Comparison of ENCODE assay signal across 8 cellular contexts in the genomic region with DNA sequence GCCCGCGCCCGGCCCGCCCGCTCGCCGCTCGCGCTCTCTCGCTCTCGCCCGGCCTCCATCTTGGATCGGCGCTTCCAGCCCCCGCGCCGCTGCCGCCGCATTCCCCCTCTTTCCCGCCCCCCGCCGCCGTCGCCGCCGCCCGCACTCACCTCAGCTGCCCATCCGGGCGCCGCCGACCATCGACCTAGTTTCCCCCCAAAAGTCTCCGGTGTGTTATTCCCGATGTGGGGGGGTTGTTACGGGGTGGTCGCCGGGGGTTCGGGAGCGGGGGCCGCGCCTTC. TPM values are rescaled to one million over a fixed set of nuclear protein-coding genes. Genes with fewer than 3 reads are reported as not detected.
A peak's percentile ranks its signal among the peaks of the same experiment; 100 is the strongest.
DNase-seq lines count a peak whose midpoint lies in the region; ATAC-seq and TF ChIP-seq lines count a peak whose summit lies in the region.

No MANE protein-coding gene starts in this region.

- no peaks in the 10 kb centered on the region for H3K36me3 ChIP-seq in left ventricle myocardium inferior
- no peaks in the 10 kb centered on the region for H3K36me3 ChIP-seq in skeletal muscle satellite cell (ENCODE audit: insufficient read depth, low read length)

- H3K36me3 Mint-ChIP-seq in activated CD4-positive, alpha-beta memory T cell treated with anti-CD3 and anti-CD28 coated beads for 36 hours = peaks cover 6% of the 10 kb centered on the region

- H3K9me3 Mint-ChIP-seq in activated CD4-positive, alpha-beta memory T cell treated with anti-CD3 and anti-CD28 coated beads for 36 hours = no peaks in the 10 kb centered on the region

- H3K4me3 ChIP-seq in left ventricle myocardium inferior (peak overlapping the region; percentile 83), skeletal muscle satellite cell (ENCODE audit: low read length) (peak overlapping the region; percentile 74)

- H3K4me1 ChIP-seq in left ventricle myocardium inferior (peaks cover 48% of the 10 kb centered on the region), skeletal muscle satellite cell (ENCODE audit: control insufficient read depth, insufficient read depth, low read length) (peaks cover 23% of the 10 kb centered on the region)

- peak overlapping the region; percentile 96 for H3K27ac ChIP-seq in left ventricle myocardium inferior (replicated peaks)

- H3K9me3 ChIP-seq in left ventricle myocardium inferior (replicated peaks) (no peaks in the 10 kb centered on the region), skeletal muscle satellite cell (replicated peaks; ENCODE audit: low read length) (no peaks in the 10 kb centered on the region)

- peak overlapping the region; percentile 92 for H3K27ac Mint-ChIP-seq in activated CD4-positive, alpha-beta memory T cell treated with anti-CD3 and anti-CD28 coated beads for 36 hours

- ATAC-seq in GM19455 (IDR thresholded peaks at IDR 0.05; ENCODE audit: unreplicated experiment) (peak; percentile 16), HG03520 (IDR thresholded peaks at IDR 0.05; ENCODE audit: unreplicated experiment) (peak; percentile 9)

- POLR2A ChIA-PET in activated CD4-positive, alpha-beta memory T cell treated with anti-CD3 and anti-CD28 coated beads for 36 hours (lab: Charles Lee) = interaction anchor here (0.7 to 3.2 kb wide), 15 partner anchors 10 to 580 kb away, joined by 3 to 46 read pairs (median 3); partner anchors contain the start of genes MSL2 and NCK1

- no peaks in the 10 kb centered on the region for H3K27me3 Mint-ChIP-seq in activated CD4-positive, alpha-beta memory T cell treated with anti-CD3 and anti-CD28 coated beads for 36 hours

- peak overlapping the region; percentile 77 for H3K4me3 Mint-ChIP-seq in activated CD4-positive, alpha-beta memory T cell treated with anti-CD3 and anti-CD28 coated beads for 36 hours

- no peak for TF ChIP-seq CTCF in left ventricle myocardium inferior (IDR thresholded peaks at IDR 0.05; ENCODE audit: borderline replicate concordance)

- CTCF ChIA-PET in activated CD4-positive, alpha-beta memory T cell treated with anti-CD3 and anti-CD28 coated beads for 36 hours (lab: Charles Lee) = interaction anchor here (0.7 to 9.7 kb wide), 60 partner anchors 8 to 680 kb away, joined by 3 to 192 read pairs (median 5); partner anchors contain the start of genes MSL2, NCK1, PCCB and SLC35G2

- H3K27me3 ChIP-seq in left ventricle myocardium inferior (ENCODE audit: low read depth) = no peaks in the 10 kb centered on the region
- H3K27me3 ChIP-seq in skeletal muscle satellite cell (ENCODE audit: control insufficient read depth, insufficient read depth, low read length) = no peaks in the 10 kb centered on the region

- intact Hi-C loops in activated CD4-positive, alpha-beta memory T cell treated with anti-CD3 and anti-CD28 coated beads for 36 hours (cut with micrococcal nuclease) = loop anchor here (1.0 to 5.0 kb wide), 11 partner anchors 21 to 677 kb away; partner anchors contain the start of genes MSL2, NCK1 and PCCB
- intact Hi-C loops in left ventricle myocardium inferior (cut with micrococcal nuclease) = loop anchor here (5.0 to 10.0 kb wide), 2 partner anchors 260 to 677 kb away; no protein-coding TSS in a partner anchor

- peak; percentile 67 for DNase-seq in DMS114 treated with DMSO at 0.1 percent for 48 hours (lab: John Stamatoyannopoulos, UW; ENCODE audit: unreplicated experiment)
- DNase-seq in activated CD4-positive, alpha-beta memory T cell treated with anti-CD3 and anti-CD28 coated beads for 36 hours = no peak
- DNase-seq in left ventricle myocardium inferior = no peak
- no peak for DNase-seq in stimulated activated CD4-positive, alpha-beta T cell treated with anti-CD3 and anti-CD28 coated beads, Interleukin-12 subunit alpha, Interleukin-12 subunit beta, amount 100 ng/mL, for 4 hours
- no peak for DNase-seq in stimulated activated CD4-positive, alpha-beta T cell treated with anti-CD3 and anti-CD28 coated beads, Interleukin-2, amount 100 ng/mL, for 48 hours

- peak overlapping the region; percentile 95 for H3K9ac ChIP-seq in skeletal muscle satellite cell (ENCODE audit: low read depth, low read length)

- peaks cover 36% of the 10 kb centered on the region for H3K4me1 Mint-ChIP-seq in activated CD4-positive, alpha-beta memory T cell treated with anti-CD3 and anti-CD28 coated beads for 36 hours (ENCODE audit: low read depth)

- H3K4me2 ChIP-seq in skeletal muscle satellite cell (ENCODE audit: low read length) = peak overlapping the region; percentile 86

RNA-seq across cellular contexts. Expression of gene STAG1, which starts 0.2 kb away (rescaled TPM):
- total RNA-seq in activated CD4-positive, alpha-beta memory T cell treated with anti-CD3 and anti-CD28 coated beads for 36 hours = 10 to 100 TPM; 30.6 to 32.3 TPM
- 18.4 TPM for total RNA-seq in left ventricle myocardium inferior
- 23.4 and 26.4 TPM in 2 replicates for total RNA-seq in skeletal muscle satellite cell (2012; rRNA removed)
